In the genomic region with DNA sequence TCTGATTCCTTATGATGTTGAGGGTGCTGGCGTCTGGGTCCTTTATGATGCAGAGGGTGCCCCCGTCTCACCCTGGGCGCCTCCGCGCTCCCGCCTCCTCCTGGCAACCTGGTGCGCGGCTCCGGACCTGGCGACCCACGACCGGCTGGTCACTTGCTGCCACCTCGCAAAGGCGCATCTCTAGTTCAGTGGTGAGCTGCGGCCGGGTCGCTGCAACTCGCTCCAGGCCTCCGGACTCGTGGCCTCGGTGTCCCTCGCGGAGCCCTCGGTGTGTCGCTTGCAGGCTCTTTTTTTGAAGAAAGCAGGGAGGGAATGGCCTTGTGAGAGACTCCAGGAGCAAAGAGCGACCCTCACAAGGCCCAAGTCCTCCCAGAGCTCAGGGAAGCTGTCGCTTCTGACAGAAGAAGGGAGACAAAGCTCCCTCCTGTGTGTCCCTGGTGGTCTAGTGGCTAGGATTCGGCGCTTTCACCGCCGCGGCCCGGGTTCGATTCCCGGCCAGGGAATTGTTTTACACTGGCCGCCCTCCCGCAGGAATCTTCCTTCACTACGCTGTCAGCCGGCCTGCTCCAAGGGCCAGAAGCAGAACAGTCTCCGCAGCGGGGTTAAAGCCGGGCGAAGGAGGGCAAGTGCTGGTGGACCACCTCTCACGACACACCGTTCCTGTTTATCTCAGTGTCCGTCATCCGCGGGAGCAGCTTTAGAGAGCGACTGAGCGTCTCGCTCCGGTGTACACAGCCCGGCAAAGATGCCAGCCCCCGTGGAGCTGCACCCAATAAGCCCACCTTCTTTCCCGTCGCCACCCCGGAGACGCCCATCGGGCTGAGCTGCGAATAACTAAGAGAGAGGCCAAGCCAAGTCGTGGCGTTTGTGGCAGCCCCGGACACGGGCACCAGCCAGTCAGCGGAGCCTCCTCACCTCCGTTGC, we compare ENCODE assay signal across 8 cellular contexts. TPM values are rescaled to one million over a fixed set of nuclear protein-coding genes. Genes with fewer than 3 reads are reported as not detected.
A peak's percentile ranks its signal among the peaks of the same experiment; 100 is the strongest.
DNase-seq lines count a peak whose midpoint lies in the region; ATAC-seq and TF ChIP-seq lines count a peak whose summit lies in the region.
"Not testable (repeated sequence)": the region's sequence is repeated elsewhere in the genome, so short reads cannot be mapped to it uniquely, and the experiment has no call there.

No MANE protein-coding gene starts in this region.

- not testable (repeated sequence) for TF ChIP-seq CTCF in CD8-positive, alpha-beta T cell (IDR thresholded peaks at IDR 0.05); brain (conservative IDR thresholded peaks at IDR 0.05)

- not testable (repeated sequence) for H3K27me3 ChIP-seq in CD8-positive, alpha-beta T cell (ENCODE audit: insufficient read depth, low read length)

- intact Hi-C loops in CD8-positive, alpha-beta T cell (cut with DNase I, micrococcal nuclease), result not testable (repeated sequence)
- intact Hi-C loops in activated CD4-positive, alpha-beta T cell treated with anti-CD3 and anti-CD28 coated beads for 36 hours (cut with DNase I, micrococcal nuclease), result loop anchor here in 1 of 2 experiments (5.0 kb wide), 1 partner anchor 260 kb away; a partner anchor contains a TSS

- H3K4me1 ChIP-seq in CD8-positive, alpha-beta T cell (ENCODE audit: insufficient read depth, low read length), result not testable (repeated sequence)

- not testable (repeated sequence) for H3K36me3 Mint-ChIP-seq in CD8-positive, alpha-beta T cell; activated CD4-positive, alpha-beta T cell treated with anti-CD3 and anti-CD28 coated beads for 36 hours (ENCODE audit: low read depth); brain; stimulated activated naive B cell treated with anti-CD40 and anti-IgM and Interleukin-4, amounts not matched to agents 10 μg/mL and 1 μg/mL and 100 μg/mL, for 72 hours

- not testable (repeated sequence) for H3K9me3 ChIP-seq in CD8-positive, alpha-beta T cell (ENCODE audit: low read length)

- peak overlapping the region; percentile 81 for H3K4me3 Mint-ChIP-seq in CD8-positive, alpha-beta T cell
- peak overlapping the region; percentile 56 for H3K4me3 Mint-ChIP-seq in activated CD4-positive, alpha-beta T cell treated with anti-CD3 and anti-CD28 coated beads for 36 hours
- peak overlapping the region; percentile 59 to 89 (median 77) for H3K4me3 Mint-ChIP-seq in brain
- peak overlapping the region; percentile 80 to 84 for H3K4me3 Mint-ChIP-seq in stimulated activated naive B cell treated with anti-CD40 and anti-IgM and Interleukin-4, amounts not matched to agents 10 μg/mL and 1 μg/mL and 100 μg/mL, for 72 hours

- not testable (repeated sequence) for H3K4me1 Mint-ChIP-seq in CD8-positive, alpha-beta T cell (ENCODE audit: low read depth); activated CD4-positive, alpha-beta T cell treated with anti-CD3 and anti-CD28 coated beads for 36 hours; brain
- peaks cover 15% of the 10 kb centered on the region in 2 donors for H3K4me1 Mint-ChIP-seq in stimulated activated naive B cell treated with anti-CD40 and anti-IgM and Interleukin-4, amounts not matched to agents 10 μg/mL and 1 μg/mL and 100 μg/mL, for 72 hours

- not testable (repeated sequence) for H3K36me3 ChIP-seq in CD8-positive, alpha-beta T cell (ENCODE audit: insufficient read depth, low read length)

- H3K27me3 Mint-ChIP-seq in CD8-positive, alpha-beta T cell (ENCODE audit: low read depth), result peaks cover 14% of the 10 kb centered on the region
- peaks cover 14% of the 10 kb centered on the region for H3K27me3 Mint-ChIP-seq in activated CD4-positive, alpha-beta T cell treated with anti-CD3 and anti-CD28 coated beads for 36 hours
- H3K27me3 Mint-ChIP-seq in brain, result peaks cover 29% of the 10 kb centered on the region
- peaks cover 17 to 19% of the 10 kb centered on the region in 2 donors for H3K27me3 Mint-ChIP-seq in stimulated activated naive B cell treated with anti-CD40 and anti-IgM and Interleukin-4, amounts not matched to agents 10 μg/mL and 1 μg/mL and 100 μg/mL, for 72 hours

- not testable (repeated sequence) for H3K27ac Mint-ChIP-seq in CD8-positive, alpha-beta T cell
- H3K27ac Mint-ChIP-seq in activated CD4-positive, alpha-beta T cell treated with anti-CD3 and anti-CD28 coated beads for 36 hours, result peak overlapping the region; percentile 63
- H3K27ac Mint-ChIP-seq in brain, result peak overlapping the region in 1 of 5 experiments; percentile 29
- H3K27ac Mint-ChIP-seq in stimulated activated naive B cell treated with anti-CD40 and anti-IgM and Interleukin-4, amounts not matched to agents 10 μg/mL and 1 μg/mL and 100 μg/mL, for 72 hours, result peak overlapping the region; percentile 90

- POLR2A ChIA-PET in CD8-positive, alpha-beta T cell (lab: Charles Lee), result not testable (repeated sequence)
- POLR2A ChIA-PET in activated CD4-positive, alpha-beta T cell treated with anti-CD3 and anti-CD28 coated beads for 36 hours (lab: Charles Lee), result interaction anchor here (0.6 kb wide), 1 partner anchor 36 kb away, joined by 3 read pairs; no protein-coding TSS in a partner anchor

- H3K4me3 ChIP-seq in CD8-positive, alpha-beta T cell (ENCODE audit: low read depth, low read length), result not testable (repeated sequence)

- H3K9me3 Mint-ChIP-seq in CD8-positive, alpha-beta T cell; activated CD4-positive, alpha-beta T cell treated with anti-CD3 and anti-CD28 coated beads for 36 hours (ENCODE audit: low read depth); stimulated activated naive B cell treated with anti-CD40 and anti-IgM and Interleukin-4, amounts not matched to agents 10 μg/mL and 1 μg/mL and 100 μg/mL, for 72 hours: not testable (repeated sequence)
- peaks cover 0 to 17% (median 8%) of the 10 kb centered on the region in 5 experiments for H3K9me3 Mint-ChIP-seq in brain

- CTCF ChIA-PET in CD8-positive, alpha-beta T cell (lab: Charles Lee); activated CD4-positive, alpha-beta T cell treated with anti-CD3 and anti-CD28 coated beads for 36 hours (lab: Charles Lee): not testable (repeated sequence)

- H3K27ac ChIP-seq in CD8-positive, alpha-beta T cell (ENCODE audit: low read depth, low read length), result not testable (repeated sequence)

- ATAC-seq in CD8-positive, alpha-beta T cell, result peak; percentile 59
- peak; percentile 91 for ATAC-seq in activated CD4-positive, alpha-beta T cell treated with anti-CD3 and anti-CD28 coated beads for 36 hours
- ATAC-seq in stimulated activated naive B cell treated with anti-CD40 and anti-IgM and Interleukin-4, amounts not matched to agents 10 μg/mL and 1 μg/mL and 100 μg/mL, for 72 hours (replicated peaks), result peak; percentile 68 to 88

- DNase-seq in CD8-positive, alpha-beta T cell, result peak in 3 of 7 experiments; percentile 21 to 65 (median 39)
- DNase-seq in HT1080 (ENCODE audit: low read depth) (peak; percentile 99), fibroblast of the conjunctiva (ENCODE audit: low read depth) (peak; percentile 91), kidney glomerular epithelial cell (lab: John Stamatoyannopoulos, UW) (peak; percentile 34), pons (ENCODE audit: low spot score) (peak; percentile 82)
- peak; percentile 81 for DNase-seq in activated CD4-positive, alpha-beta T cell treated with anti-CD3 and anti-CD28 coated beads for 36 hours
- peak; percentile 44 for DNase-seq in stimulated activated naive B cell treated with anti-CD40 and anti-IgM and Interleukin-4, amounts not matched to agents 10 μg/mL and 1 μg/mL and 100 μg/mL, for 72 hours

RNA-seq across cellular contexts. Expression of a gene that starts 23.4 kb away (rescaled TPM):
- 1,000 to 10,000 TPM; 3,774 to 3,852 TPM for total RNA-seq in CD8-positive, alpha-beta T cell
- total RNA-seq in HT1080 (2014; rRNA removed; shearing (Covaris generic)), result under 0.01 TPM in 1 of 2 replicates, not detected in the other
- polyA plus RNA-seq in HT1080 (2015; cell fraction: cytosol; rRNA removed), result not detected in 2 replicates
- not detected in 2 replicates for polyA plus RNA-seq in HT1080 (2015; cell fraction: nucleus; rRNA removed)
- 1,000 to 10,000 TPM; 1,573 to 2,291 TPM for total RNA-seq in activated CD4-positive, alpha-beta T cell treated with anti-CD3 and anti-CD28 coated beads for 36 hours
- polyA plus RNA-seq in brain (ENCODE audit: insufficient read depth, low read depth, low replicate concordance), result not detected

RNA-seq across cellular contexts. Expression of a gene that starts 49.3 kb away (rescaled TPM):
- total RNA-seq in CD8-positive, alpha-beta T cell, result 10 to 100 TPM; 51.2 to 54.0 TPM
- total RNA-seq in HT1080 (2014; rRNA removed; shearing (Covaris generic)), result 13.2 and 14.3 TPM in 2 replicates
- 4.6 and 6.9 TPM in 2 replicates for polyA plus RNA-seq in HT1080 (2015; cell fraction: cytosol; rRNA removed)
- polyA plus RNA-seq in HT1080 (2015; cell fraction: nucleus; rRNA removed), result 45.3 and 49.2 TPM in 2 replicates
- 10 to 100 TPM; 18.4 to 25.7 TPM for total RNA-seq in activated CD4-positive, alpha-beta T cell treated with anti-CD3 and anti-CD28 coated beads for 36 hours
- 29.1 TPM for polyA plus RNA-seq in brain (ENCODE audit: insufficient read depth, low read depth, low replicate concordance)

Comparison
In these comparisons a context has a peak if more than half of its experiments do, and no peak if none do; other contexts are left out.
1. RNA of a gene that starts 23.4 kb away (total RNA-seq): 3,774 to 3,852 TPM in CD8-positive, alpha-beta T cell and 1,573 to 2,291 TPM in activated CD4-positive, alpha-beta T cell treated with anti-CD3 and anti-CD28 coated beads for 36 hours; under 0.01 TPM in HT1080; every median in the first group is over 1,000 times any median in the second.
2. Peak in every context shown above with its lines, with median percentiles within 50 percentile points of each other: ATAC-seq and H3K4me3 Mint-ChIP-seq.